10 cellular contexts compared by ENCODE assay signal in genomic region chr1:165897326-165898303, GRCh38.
DNase-seq lines count a peak whose midpoint lies in the region; ATAC-seq, FAIRE-seq and TF ChIP-seq lines count a peak whose summit lies in the region.
"Had no signal": no experiment of that assay in that cellular context is flagged by ENCODE, and none has a peak within 500 bp of the region (broad histone marks: within the 10 kb centered on the region; RNA-seq: fewer than 3 reads in every experiment).

No MANE protein-coding gene starts in this region.

- no peaks in the 10 kb centered on the region for H3K27me3 ChIP-seq in adipocyte (replicated peaks; ENCODE audit: control insufficient read depth, insufficient read depth, low read length)
- no peaks in the 10 kb centered on the region for H3K27me3 ChIP-seq in keratinocyte (ENCODE audit: control insufficient read depth, extremely low read depth, insufficient read depth, low read length)
- H3K27me3 ChIP-seq in HepG2 (ENCODE audit: control insufficient read depth in 1 of 2, insufficient read depth in 2 of 2, low read length in 2 of 2): no peaks in the 10 kb centered on the region

- TF ChIP-seq CTCF in AG10803 (conservative IDR thresholded peaks at IDR 0.05; ENCODE audit: low read length) (no peak), keratinocyte (optimal IDR thresholded peaks at IDR 0.05 in 1 of 3, IDR thresholded peaks at IDR 0.05 in 1 of 3, conservative IDR thresholded peaks at IDR 0.05 in 1 of 3; ENCODE audit: extremely low read depth in 1 of 3, insufficient read depth in 2 of 3, low read length in 3 of 3) (no peak), HepG2 (CRISPR knock-in tag; IDR thresholded peaks at IDR 0.05) (no peak)

- DNase-seq in AG10803 (ENCODE audit: low read depth) (peak; percentile 79), adipocyte (ENCODE audit: low read depth) (peak; percentile 84), keratinocyte (ENCODE audit: low read depth, low spot score) (no peak), iPS-NIHi11 (ENCODE audit: low spot score) (no peak), HepG2 (ENCODE audit: low spot score) (no peak), NCI-H2227 (lab: John Stamatoyannopoulos, UW; ENCODE audit: unreplicated experiment) (no peak)
- DNase-seq: activated naive CD4-positive, alpha-beta T cell treated with Interleukin-2 at 50 U/mL for 16 hours; NCI-H524 treated with DMSO at 0.1 percent for 48 hours had no signal

- TF ChIP-seq EP300 in HepG2 (IDR thresholded peaks at IDR 0.05; ENCODE audit: low read depth in 2 of 2, low read length in 2 of 2) (no peak), HepG2 (CRISPR knock-in tag; IDR thresholded peaks at IDR 0.05; ENCODE audit: borderline replicate concordance) (no peak)

- peaks cover 7% of the 10 kb centered on the region for H3K79me2 ChIP-seq in keratinocyte (ENCODE audit: control insufficient read depth, insufficient read depth, low read length)
- H3K79me2 ChIP-seq in HepG2 (ENCODE audit: insufficient read depth, low read length): peaks cover 3% of the 10 kb centered on the region

- ATAC-seq in GM21526 (IDR thresholded peaks at IDR 0.05; ENCODE audit: low FRiP score, unreplicated experiment) (peak; percentile 62), HG02623 (IDR thresholded peaks at IDR 0.05; ENCODE audit: unreplicated experiment) (no peak), HepG2 (no peak)

- in situ Hi-C loops in HepG2 (cut with HindIII; ENCODE audit: extremely low pct_ligation_motif_present, low pct_unique_long_range_greater_than_20kb): no loop called here

- H3K9ac ChIP-seq in adipocyte (ENCODE audit: low read length): peak overlapping the region; percentile 75
- no peak overlapping the region for H3K9ac ChIP-seq in keratinocyte (ENCODE audit: control insufficient read depth, extremely low read depth, insufficient read depth, low read length)
- H3K9ac ChIP-seq in HepG2 (ENCODE audit: insufficient read depth, low read depth, low read length): no peak overlapping the region

- no peaks in the 10 kb centered on the region for H3K9me1 ChIP-seq in keratinocyte (ENCODE audit: control insufficient read depth, extremely low read depth, insufficient read depth, low read length)

- peaks cover 12% of the 10 kb centered on the region for H3K36me3 ChIP-seq in adipocyte (ENCODE audit: control insufficient read depth, insufficient read depth, low read length, severe bottlenecking)
- H3K36me3 ChIP-seq in keratinocyte (ENCODE audit: control insufficient read depth in 2 of 2, extremely low read depth in 1 of 2, insufficient read depth in 2 of 2, low read length in 2 of 2): peaks cover 13 to 25% of the 10 kb centered on the region in 2 experiments
- H3K36me3 ChIP-seq in HepG2 (replicated peaks in 1 of 2; ENCODE audit: control insufficient read depth in 1 of 2, insufficient read depth in 2 of 2, low read length in 2 of 2): peaks cover 42 to 73% of the 10 kb centered on the region in 2 experiments; a peak in 4 of 5 replicates

- H2AFZ ChIP-seq in keratinocyte (ENCODE audit: control insufficient read depth, low read length) (no peak overlapping the region), HepG2 (ENCODE audit: low read length) (no peak overlapping the region)

- intact Hi-C loops in HepG2 (cut with micrococcal nuclease; ENCODE audit: unreplicated experiment): no loop called here

- FAIRE-seq in keratinocyte (lab: Jason Lieb, UNC) (no peak), HepG2 (lab: Jason Lieb, UNC) (no peak)

- no TSS peak for BruUV-seq in HepG2 (replicated peaks; lab: Mats Ljungman, UMichigan)

- POLR2A ChIA-PET in HepG2 (lab: Yijun Ruan, JAX): no interaction called here

- dilution Hi-C loops in keratinocyte (cut with MboI; ENCODE audit: extremely low pct_ligation_motif_present, low sequenced_read_pairs): no loop called here

- H4K20me1 ChIP-seq in keratinocyte (ENCODE audit: control insufficient read depth, extremely low read depth, insufficient read depth, low read length) (no peaks in the 10 kb centered on the region), HepG2 (ENCODE audit: insufficient read depth, low read length) (no peaks in the 10 kb centered on the region)

- H3K27ac ChIP-seq in keratinocyte (ENCODE audit: control insufficient read depth, insufficient read depth, low read length): peak overlapping the region; percentile 82
- no peak overlapping the region for H3K27ac ChIP-seq in HepG2 (ENCODE audit: extremely low read length, insufficient read depth, low read length)

- 98% methylated on average over 12 of the region's 12 CpGs for WGBS in HepG2 (ENCODE audit: low lambda C conversion rate)

- TF ChIP-seq POLR2A in HepG2 (IDR thresholded peaks at IDR 0.05; ENCODE audit: insufficient read depth in 1 of 2, low read depth in 2 of 2, low read length in 2 of 2): no peak

- H3K4me2 ChIP-seq in keratinocyte (ENCODE audit: control insufficient read depth, extremely low read depth, insufficient read depth, low read depth, low read length) (no peak overlapping the region), HepG2 (ENCODE audit: low read depth, low read length) (no peak overlapping the region)

- TF ChIP-seq RAD21 in HepG2 (CRISPR knock-in tag; IDR thresholded peaks at IDR 0.05): no peak

- H3K4me3 ChIP-seq in AG10803 (ENCODE audit: low read length) (no peak overlapping the region), adipocyte (ENCODE audit: low read length) (peak overlapping the region; percentile 30), keratinocyte (ENCODE audit: control insufficient read depth in 2 of 3, extremely low read depth in 1 of 3, insufficient read depth in 2 of 3, low read depth in 1 of 3, low read length in 3 of 3) (no peak overlapping the region), HepG2 (replicated peaks in 1 of 3; ENCODE audit: insufficient read depth in 1 of 3, low read depth in 2 of 3, low read length in 3 of 3) (no peak overlapping the region)

- CTCF ChIA-PET in HepG2 (lab: Yijun Ruan, JAX; ENCODE audit: low intra/inter-chr PET ratio, low total read pairs): no interaction called here

- H3K4me1 ChIP-seq in adipocyte (ENCODE audit: control insufficient read depth, insufficient read depth, low read length): peaks cover 66% of the 10 kb centered on the region
- H3K4me1 ChIP-seq in keratinocyte (ENCODE audit: control insufficient read depth, extremely low read depth, insufficient read depth, low read length): peaks cover 56% of the 10 kb centered on the region
- H3K4me1 ChIP-seq in HepG2 (ENCODE audit: insufficient read depth, low read length): peaks cover 37% of the 10 kb centered on the region

- H3K9me3 ChIP-seq in adipocyte (ENCODE audit: control insufficient read depth, low read length) (no peaks in the 10 kb centered on the region), keratinocyte (ENCODE audit: control insufficient read depth, low read depth, low read length) (no peaks in the 10 kb centered on the region), HepG2 (ENCODE audit: low read length) (no peaks in the 10 kb centered on the region)

TF ChIP-seq in HepG2, 621 proteins besides CTCF, POLR2A, EP300 and RAD21:
- no peak for TF ChIP-seq IRF2 (CRISPR knock-in tag; IDR thresholded peaks at IDR 0.05)

Comparison
In these comparisons a context has a peak if more than half of its experiments do, and no peak if none do; other contexts are left out.
1. DNase-seq: peak in AG10803 (single experiment) and adipocyte (single experiment); none in keratinocyte (single experiment), iPS-NIHi11 (single experiment), HepG2 (single experiment) and NCI-H2227 (single experiment).